In genomic region chr10:132395704-132396494, GRCh38 we compare ENCODE assay signal across 9 cellular contexts. TPM values are rescaled to one million over a fixed set of nuclear protein-coding genes. Genes with fewer than 3 reads are reported as not detected.
DNase-seq lines count a peak whose midpoint lies in the region; ATAC-seq, FAIRE-seq and TF ChIP-seq lines count a peak whose summit lies in the region.
"Had no signal": no experiment of that assay in that cellular context is flagged by ENCODE, and none has a peak within 500 bp of the region (broad histone marks: within the 10 kb centered on the region; RNA-seq: fewer than 3 reads in every experiment).

No MANE protein-coding gene starts in this region.

- TF ChIP-seq POLR2A in Peyer's patch (IDR thresholded peaks at IDR 0.05) (peak; percentile 74 to 84), esophagus muscularis mucosa (IDR thresholded peaks at IDR 0.05; ENCODE audit: low read depth) (no peak)

- no peaks in the 10 kb centered on the region for H3K36me3 ChIP-seq in Peyer's patch
- no peaks in the 10 kb centered on the region for H3K36me3 ChIP-seq in esophagus muscularis mucosa

- FAIRE-seq in HTR-8/SVneo (lab: Jason Lieb, UNC) = no peak
- FAIRE-seq: G401.6 had no signal

- no peaks in the 10 kb centered on the region for H3K36me3 Mint-ChIP-seq in nephron progenitor cell (ENCODE audit: low read depth)

- H3K4me3 ChIP-seq in Peyer's patch (peak overlapping the region; percentile 70 to 93 (median 90)), esophagus muscularis mucosa (peak overlapping the region; percentile 74 to 96 (median 92))

- H3K4me1 Mint-ChIP-seq in nephron progenitor cell = peaks cover 25% of the 10 kb centered on the region

- TF ChIP-seq CTCF in Peyer's patch (IDR thresholded peaks at IDR 0.05) (no peak), esophagus muscularis mucosa (IDR thresholded peaks at IDR 0.05) (no peak), nephron progenitor cell (IDR thresholded peaks at IDR 0.05) (no peak)

- no peak overlapping the region for H3K4me3 Mint-ChIP-seq in nephron progenitor cell

- peaks cover 9% of the 10 kb centered on the region for H3K9me3 Mint-ChIP-seq in nephron progenitor cell

- DNase-seq in activated T-cell treated with anti-CD3 and anti-CD28 coated beads for 24 hours (ENCODE audit: low read depth) (peak; percentile 17), Peyer's patch (peak; percentile 48 to 86 (median 86)), esophagus muscularis mucosa (ENCODE audit: extremely low spot score) (no peak), nephron progenitor cell (peak; percentile 84), HTR-8/SVneo (ENCODE audit: insufficient read length, low spot score) (no peak), kidney glomerular epithelial cell (lab: John Stamatoyannopoulos, UW) (no peak)
- no peak for DNase-seq in activated T-cell treated with anti-CD3 and anti-CD28 coated beads, Interleukin-2, amount 50 U/mL, for 1 hour

- H3K27ac ChIP-seq in Peyer's patch (peak overlapping the region; percentile 95 to 99 (median 96)), esophagus muscularis mucosa (replicated peaks in 1 of 4) (peak overlapping the region; percentile 91 to 99 (median 94))

- H3K27me3 ChIP-seq in Peyer's patch = no peaks in the 10 kb centered on the region
- no peaks in the 10 kb centered on the region for H3K27me3 ChIP-seq in esophagus muscularis mucosa

- H3K27ac Mint-ChIP-seq in nephron progenitor cell = no peak overlapping the region

- H3K9me3 ChIP-seq in Peyer's patch (no peaks in the 10 kb centered on the region), esophagus muscularis mucosa (no peaks in the 10 kb centered on the region)

- ATAC-seq in HG02763 (IDR thresholded peaks at IDR 0.05; ENCODE audit: unreplicated experiment) = no peak

- peaks cover 23% of the 10 kb centered on the region for H3K27me3 Mint-ChIP-seq in nephron progenitor cell (ENCODE audit: low read depth, poor library complexity)

- no peak for TF ChIP-seq EP300 in esophagus muscularis mucosa (IDR thresholded peaks at IDR 0.05)

- WGBS in esophagus muscularis mucosa = 5% methylated on average over 22 of the region's 71 CpGs

- intact Hi-C loops in esophagus muscularis mucosa (cut with DNase I) = loop anchor here (5.0 kb wide), 1 partner anchor 141 kb away; the partner anchor contains the start of gene INPP5A

- H3K4me1 ChIP-seq in Peyer's patch (peaks cover 0 to 44% (median 30%) of the 10 kb centered on the region in 4 donors), esophagus muscularis mucosa (peaks cover 35 to 54% (median 51%) of the 10 kb centered on the region in 4 donors)

RNA-seq across cellular contexts. Expression of gene PWWP2B, which starts 1.1 kb away (rescaled TPM):
- total RNA-seq in Peyer's patch = 10 to 100 TPM; 11.4 to 19.2 (median 15.1) TPM
- 10 to 100 TPM; 11.8 to 25.5 (median 14.3) TPM for total RNA-seq in esophagus muscularis mucosa

Comparison
In these comparisons a context has a peak if more than half of its experiments do, and no peak if none do; other contexts are left out.
1. DNase-seq: peak in activated T-cell treated with anti-CD3 and anti-CD28 coated beads for 24 hours (single experiment), Peyer's patch (3 of 3) and nephron progenitor cell (single experiment); none in activated T-cell treated with anti-CD3 and anti-CD28 coated beads, Interleukin-2, amount 50 U/mL, for 1 hour (single experiment), esophagus muscularis mucosa (single experiment), HTR-8/SVneo (single experiment) and kidney glomerular epithelial cell (single experiment).